ENCODE assay signal across 6 cellular contexts in the genomic region with DNA sequence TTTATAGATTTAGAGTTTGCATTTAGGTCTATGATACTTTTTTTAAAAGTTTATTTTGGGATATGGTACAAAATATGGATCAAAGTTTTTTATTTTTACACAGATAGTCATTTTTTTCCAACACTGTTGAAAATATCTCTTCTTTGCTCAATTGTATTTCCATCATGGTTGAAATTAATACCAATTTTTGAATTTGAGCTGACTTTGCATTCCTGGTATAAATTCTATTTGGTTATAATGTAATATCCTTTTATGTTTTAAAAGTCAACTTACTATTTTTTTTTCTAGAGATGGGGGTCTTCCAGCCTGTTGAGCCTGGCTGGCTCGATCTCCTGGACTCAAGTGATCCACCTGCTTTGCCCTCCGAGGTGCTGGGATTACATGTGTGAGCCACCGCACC.
"Had no signal": no experiment of that assay in that cellular context is flagged by ENCODE, and none has a peak within 500 bp of the region (broad histone marks: within the 10 kb centered on the region; RNA-seq: fewer than 3 reads in every experiment).

No MANE protein-coding gene starts in this region.

- H3K4me3 ChIP-seq: K562 had no signal

- H3K27ac ChIP-seq: HL-60, KMS-11 had no signal

- ATAC-seq: K562 had no signal

- DNase-seq: KBM-7, KG1 had no signal

- FAIRE-seq: HTR-8/SVneo, K562 had no signal

- H3K9ac ChIP-seq: KMS-11 had no signal

- H3K4me2 ChIP-seq: KMS-11 had no signal
